8 cellular contexts compared by ENCODE assay signal in genomic region chrX:50691820-50692219, GRCh38.
DNase-seq lines count a peak whose midpoint lies in the region; ATAC-seq, FAIRE-seq and TF ChIP-seq lines count a peak whose summit lies in the region.

No MANE protein-coding gene starts in this region.

- CTCF ChIA-PET in BJ (lab: Yijun Ruan, JAX) = interaction anchor here (0.6 to 1.6 kb wide), 13 partner anchors 8 to 303 kb away, joined by 3 to 6 read pairs (median 4); no protein-coding TSS in a partner anchor
- CTCF ChIA-PET in activated CD4-positive, alpha-beta T cell treated with anti-CD3 and anti-CD28 coated beads, Interleukin-2, amount 10 ng/mL, durations not matched to agents 7 days and 5 days (lab: Charles Lee) = interaction anchor here (0.8 kb wide), 1 partner anchor 297 kb away, joined by 3 read pairs; no protein-coding TSS in a partner anchor

- FAIRE-seq in small intestine (lab: Jason Lieb, UNC) = no peak

- H3K4me3 Mint-ChIP-seq in activated CD4-positive, alpha-beta T cell treated with anti-CD3 and anti-CD28 coated beads, Interleukin-2, amount 10 ng/mL, durations not matched to agents 7 days and 5 days = no peak overlapping the region

- POLR2A ChIA-PET in BJ (lab: Charles Lee) = no interaction called here
- POLR2A ChIA-PET in activated CD4-positive, alpha-beta T cell treated with anti-CD3 and anti-CD28 coated beads, Interleukin-2, amount 10 ng/mL, durations not matched to agents 7 days and 5 days (lab: Charles Lee) = interaction anchor here (0.6 kb wide), 1 partner anchor 164 kb away, joined by 3 read pairs; no protein-coding TSS in a partner anchor

- H3K4me1 Mint-ChIP-seq in activated CD4-positive, alpha-beta T cell treated with anti-CD3 and anti-CD28 coated beads, Interleukin-2, amount 10 ng/mL, durations not matched to agents 7 days and 5 days = no peaks in the 10 kb centered on the region

- H3K9me3 Mint-ChIP-seq in activated CD4-positive, alpha-beta T cell treated with anti-CD3 and anti-CD28 coated beads, Interleukin-2, amount 10 ng/mL, durations not matched to agents 7 days and 5 days = no peaks in the 10 kb centered on the region

- TF ChIP-seq CTCF in BJ (IDR thresholded peaks at IDR 0.05; ENCODE audit: insufficient read depth, low read depth, low read length) (peak; percentile 34; the same call in 1 of the 2 replicates), GM12874 (IDR thresholded peaks at IDR 0.05; ENCODE audit: insufficient read depth, low read depth, low read length) (peak; percentile 26; the same call in 1 of the 2 replicates)

- peaks cover 5% of the 10 kb centered on the region for H3K27me3 Mint-ChIP-seq in activated CD4-positive, alpha-beta T cell treated with anti-CD3 and anti-CD28 coated beads, Interleukin-2, amount 10 ng/mL, durations not matched to agents 7 days and 5 days

- H3K4me3 ChIP-seq in BJ (ENCODE audit: low read depth, low read length) = no peak overlapping the region
- no peak overlapping the region for H3K4me3 ChIP-seq in small intestine (ENCODE audit: low read depth in 1 of 2, low read length in 2 of 2)

- H3K27ac ChIP-seq in small intestine (ENCODE audit: low read depth in 1 of 2, low read length in 1 of 2) = no peak overlapping the region

- ATAC-seq in HG02588 (IDR thresholded peaks at IDR 0.05; ENCODE audit: unreplicated experiment) (peak; percentile 81), left ventricle myocardium superior (peak; percentile 47), HG03108 (IDR thresholded peaks at IDR 0.05; ENCODE audit: unreplicated experiment) (no peak)

- no peaks in the 10 kb centered on the region for H3K4me1 ChIP-seq in small intestine (ENCODE audit: control insufficient read depth in 2 of 2, insufficient read depth in 1 of 2, low read depth in 1 of 2, low read length in 1 of 2)

- no peak overlapping the region for H3K27ac Mint-ChIP-seq in activated CD4-positive, alpha-beta T cell treated with anti-CD3 and anti-CD28 coated beads, Interleukin-2, amount 10 ng/mL, durations not matched to agents 7 days and 5 days

- H3K36me3 Mint-ChIP-seq in activated CD4-positive, alpha-beta T cell treated with anti-CD3 and anti-CD28 coated beads, Interleukin-2, amount 10 ng/mL, durations not matched to agents 7 days and 5 days (ENCODE audit: low read depth) = no peaks in the 10 kb centered on the region

- intact Hi-C loops in left ventricle myocardium superior (cut with micrococcal nuclease) = no loop called here

- H3K9me3 ChIP-seq in small intestine (ENCODE audit: control insufficient read depth, low read depth) = no peaks in the 10 kb centered on the region

- no peaks in the 10 kb centered on the region for H3K36me3 ChIP-seq in BJ (ENCODE audit: control insufficient read depth, insufficient read depth, low read length)
- no peaks in the 10 kb centered on the region for H3K36me3 ChIP-seq in small intestine (ENCODE audit: control insufficient read depth in 2 of 2, insufficient read depth in 2 of 2, low read length in 2 of 2)

- 25 to 33% (median 26%) methylated on average over 5 of the region's 5 CpGs for whole genome bisulfite sequencing in small intestine, 3 donors

- DNase-seq in BJ (ENCODE audit: low read depth) (no peak), NCI-H1105 (lab: John Stamatoyannopoulos, UW) (peak; percentile 4), left ventricle myocardium superior (no peak), small intestine (peak; percentile 31)
- DNase-seq in activated CD4-positive, alpha-beta T cell treated with anti-CD3 and anti-CD28 coated beads, Interleukin-2, amount 10 ng/mL, durations not matched to agents 7 days and 5 days = peak; percentile 7

- H3K27me3 ChIP-seq in BJ (ENCODE audit: control insufficient read depth, insufficient read depth, low read length) (no peaks in the 10 kb centered on the region), small intestine (ENCODE audit: control insufficient read depth in 2 of 2, insufficient read depth in 2 of 2, low read length in 2 of 2) (no peaks in the 10 kb centered on the region)

Comparison
In these comparisons a context has a peak if more than half of its experiments do, and no peak if none do; other contexts are left out.
1. DNase-seq: peak in NCI-H1105 (single experiment), activated CD4-positive, alpha-beta T cell treated with anti-CD3 and anti-CD28 coated beads, Interleukin-2, amount 10 ng/mL, durations not matched to agents 7 days and 5 days (single experiment) and small intestine (single experiment); none in BJ (single experiment) and left ventricle myocardium superior (single experiment).